25 cellular contexts compared by ENCODE assay signal in genomic region chr12:51484119-51484518, GRCh38. TPM values are rescaled to one million over a fixed set of nuclear protein-coding genes. Genes with fewer than 3 reads are reported as not detected.
A peak's percentile ranks its signal among the peaks of the same experiment; 100 is the strongest.
DNase-seq lines count a peak whose midpoint lies in the region; ATAC-seq and TF ChIP-seq lines count a peak whose summit lies in the region.
"Had no signal": no experiment of that assay in that cellular context is flagged by ENCODE, and none has a peak within 500 bp of the region (broad histone marks: within the 10 kb centered on the region; RNA-seq: fewer than 3 reads in every experiment).

No MANE protein-coding gene starts in this region.

- no peaks in the 10 kb centered on the region for H3K36me3 Mint-ChIP-seq in CD4-positive, CD25-positive, alpha-beta regulatory T cell
- H3K36me3 Mint-ChIP-seq in T-cell = no peaks in the 10 kb centered on the region
- H3K36me3 Mint-ChIP-seq in activated naive CD8-positive, alpha-beta T cell treated with anti-CD3 and anti-CD28 coated beads for 36 hours = no peaks in the 10 kb centered on the region

- peaks cover 11 to 37% (median 16%) of the 10 kb centered on the region in 4 donors for H3K4me1 Mint-ChIP-seq in CD4-positive, CD25-positive, alpha-beta regulatory T cell
- H3K4me1 Mint-ChIP-seq in T-cell = peaks cover 40 to 43% (median 42%) of the 10 kb centered on the region in 3 donors
- H3K4me1 Mint-ChIP-seq in activated naive CD8-positive, alpha-beta T cell treated with anti-CD3 and anti-CD28 coated beads for 36 hours = peaks cover 46% of the 10 kb centered on the region

- H3K27ac ChIP-seq in BLaER1 (no peak overlapping the region), colonic mucosa (no peak overlapping the region)
- H3K27ac ChIP-seq in CD4-positive, CD25-positive, alpha-beta regulatory T cell (ENCODE audit: insufficient read depth, low read length, poor library complexity, severe bottlenecking) = no peak overlapping the region
- H3K27ac ChIP-seq: body of pancreas, left ventricle myocardium inferior, PC-9, thoracic aorta, WERI-Rb-1 had no signal

- POLR2A ChIA-PET in T-cell (lab: Charles Lee) = interaction anchor here in 1 of 2 donors (1.2 kb wide), 1 partner anchor 14 kb away, joined by 4 read pairs; no protein-coding TSS in a partner anchor

- peak overlapping the region in 2 of 4 donors; percentile 12 to 62 for H3K4me3 Mint-ChIP-seq in CD4-positive, CD25-positive, alpha-beta regulatory T cell
- peak overlapping the region in 2 of 3 donors; percentile 11 to 57 for H3K4me3 Mint-ChIP-seq in T-cell
- no peak overlapping the region for H3K4me3 Mint-ChIP-seq in activated naive CD8-positive, alpha-beta T cell treated with anti-CD3 and anti-CD28 coated beads for 36 hours
- H3K4me3 Mint-ChIP-seq: activated T-cell treated with anti-CD3 and anti-CD28 coated beads, Interleukin-2, amount 50 U/mL, for 4 hours; CD14-positive monocyte; nephron had no signal

- H3K27me3 ChIP-seq in BLaER1 = no peaks in the 10 kb centered on the region
- no peaks in the 10 kb centered on the region for H3K27me3 ChIP-seq in CD4-positive, CD25-positive, alpha-beta regulatory T cell (ENCODE audit: control insufficient read depth, insufficient read depth, low read length)
- H3K27me3 ChIP-seq in colonic mucosa = no peaks in the 10 kb centered on the region
- H3K27me3 ChIP-seq: body of pancreas had no signal

- no peak for TF ChIP-seq CTCF in colonic mucosa (IDR thresholded peaks at IDR 0.05)

- no peaks in the 10 kb centered on the region for H3K9me3 Mint-ChIP-seq in CD4-positive, CD25-positive, alpha-beta regulatory T cell
- no peaks in the 10 kb centered on the region for H3K9me3 Mint-ChIP-seq in T-cell
- H3K9me3 Mint-ChIP-seq in activated naive CD8-positive, alpha-beta T cell treated with anti-CD3 and anti-CD28 coated beads for 36 hours = no peaks in the 10 kb centered on the region
- H3K9me3 Mint-ChIP-seq: activated T-cell treated with anti-CD3 and anti-CD28 coated beads, Interleukin-2, amount 50 U/mL, for 4 hours; nephron had no signal

- no peaks in the 10 kb centered on the region for H3K27me3 Mint-ChIP-seq in CD4-positive, CD25-positive, alpha-beta regulatory T cell
- no peaks in the 10 kb centered on the region for H3K27me3 Mint-ChIP-seq in T-cell
- H3K27me3 Mint-ChIP-seq in activated naive CD8-positive, alpha-beta T cell treated with anti-CD3 and anti-CD28 coated beads for 36 hours = no peaks in the 10 kb centered on the region

- H4K20me1 ChIP-seq in BLaER1 = no peaks in the 10 kb centered on the region

- ATAC-seq in CD4-positive, CD25-positive, alpha-beta regulatory T cell (ENCODE audit: low read depth in 2 of 2) = no peak
- ATAC-seq in T-cell (replicated peaks in 1 of 4) = peak in 2 of 4 experiments; percentile 23 to 36
- no peak for ATAC-seq in GM21619 (IDR thresholded peaks at IDR 0.05; ENCODE audit: unreplicated experiment)
- ATAC-seq: activated T-cell treated with anti-CD3 and anti-CD28 coated beads, Interleukin-2, amount 50 U/mL, for 4 hours; body of pancreas; Right ventricle myocardium inferior had no signal

- H3K36me3 ChIP-seq in BLaER1 (no peaks in the 10 kb centered on the region), colonic mucosa (no peaks in the 10 kb centered on the region)
- H3K36me3 ChIP-seq in CD4-positive, CD25-positive, alpha-beta regulatory T cell (ENCODE audit: control insufficient read depth, insufficient read depth, low read length) = no peaks in the 10 kb centered on the region
- H3K36me3 ChIP-seq: left ventricle myocardium inferior, thoracic aorta had no signal

- peak in 1 of 3 donors; percentile 25 for DNase-seq in CD4-positive, CD25-positive, alpha-beta regulatory T cell
- no peak for DNase-seq in T-cell
- DNase-seq in activated naive CD8-positive, alpha-beta T cell treated with anti-CD3 and anti-CD28 coated beads for 36 hours = no peak
- no peak for DNase-seq in colonic mucosa
- no peak for DNase-seq in COLO829 (ENCODE audit: low spot score)
- DNase-seq: activated T-cell treated with anti-CD3 and anti-CD28 coated beads, Interleukin-2, amount 50 U/mL, for 4 hours; body of pancreas; cerebellar nuclear complex; DMS 273 treated with DMSO at 0.1 percent for 48 hours; H7; islet precursor cell; left ventricle myocardium inferior; midbrain; NCI-H1694; NCI-H510A; PC-9; stimulated activated naive CD4-positive, alpha-beta T cell treated with Interleukin-2 at 50 U/mL for 16 hours; T-helper 9 cell; WERI-Rb-1 had no signal

- intact Hi-C loops in colonic mucosa (cut with DNase I) = no loop called here

- peak overlapping the region in 2 of 3 donors; percentile 7 to 9 for H3K27ac Mint-ChIP-seq in CD4-positive, CD25-positive, alpha-beta regulatory T cell
- peak overlapping the region; percentile 85 to 93 for H3K27ac Mint-ChIP-seq in T-cell
- H3K27ac Mint-ChIP-seq in activated naive CD8-positive, alpha-beta T cell treated with anti-CD3 and anti-CD28 coated beads for 36 hours = peak overlapping the region; percentile 57
- H3K27ac Mint-ChIP-seq: CD14-positive monocyte had no signal

- H3K9ac ChIP-seq in BLaER1 (no peak overlapping the region), colonic mucosa (ENCODE audit: low read depth in 2 of 2, low read length in 2 of 2) (no peak overlapping the region)

- H3K4me2 ChIP-seq in BLaER1 = peak overlapping the region; percentile 40
- H3K4me2 ChIP-seq: PC-9 had no signal

- H3K4me1 ChIP-seq in BLaER1 = peaks cover 42% of the 10 kb centered on the region
- H3K4me1 ChIP-seq in CD4-positive, CD25-positive, alpha-beta regulatory T cell (ENCODE audit: control insufficient read depth, insufficient read depth, low read length, poor library complexity, severe bottlenecking) = peaks cover 21% of the 10 kb centered on the region
- no peaks in the 10 kb centered on the region for H3K4me1 ChIP-seq in colonic mucosa
- H3K4me1 ChIP-seq: body of pancreas, left ventricle myocardium inferior had no signal

- H3K4me3 ChIP-seq in BLaER1 = no peak overlapping the region
- H3K4me3 ChIP-seq in CD4-positive, CD25-positive, alpha-beta regulatory T cell (ENCODE audit: low read depth, low read length) = peak overlapping the region; percentile 34
- no peak overlapping the region for H3K4me3 ChIP-seq in colonic mucosa
- H3K4me3 ChIP-seq: body of pancreas, left ventricle myocardium inferior, PC-9, thoracic aorta had no signal

- H3K9me3 ChIP-seq in BLaER1 = no peaks in the 10 kb centered on the region
- no peaks in the 10 kb centered on the region for H3K9me3 ChIP-seq in CD4-positive, CD25-positive, alpha-beta regulatory T cell (ENCODE audit: control insufficient read depth in 2 of 2, low read length in 2 of 2)
- H3K9me3 ChIP-seq in colonic mucosa = no peaks in the 10 kb centered on the region
- H3K9me3 ChIP-seq: body of pancreas, left ventricle myocardium inferior, thoracic aorta had no signal

- CTCF ChIA-PET in T-cell (lab: Charles Lee) = no interaction called here

RNA-seq across cellular contexts. Expression of gene SLC4A8, which starts 59.5 kb away (rescaled TPM):
- total RNA-seq in CD4-positive, CD25-positive, alpha-beta regulatory T cell = 3.5 TPM
- polyA plus RNA-seq in CD4-positive, CD25-positive, alpha-beta regulatory T cell = 1 to 10 TPM in 1 of 4 donors, under 1 TPM in 2, not detected in 1; 0.16 to 1.4 (median 0.57) TPM
- total RNA-seq in T-cell (1 to 10 TPM in 3 of 5 donors, under 1 TPM in 2; 0.82 to 3.3 (median 1.1) TPM), colonic mucosa (1 to 10 TPM in 1 of 2 donors, under 1 TPM in 1; 0.59 to 1.1 TPM)
- total RNA-seq in activated naive CD8-positive, alpha-beta T cell treated with anti-CD3 and anti-CD28 coated beads for 36 hours = 1 to 10 TPM; 1.3 to 2.1 TPM

Comparison
In these comparisons a context has a peak if more than half of its experiments do, and no peak if none do; other contexts are left out.
1. H3K27ac Mint-ChIP-seq: peak in every context shown above with its lines; median percentile 89 in T-cell; 57 in activated naive CD8-positive, alpha-beta T cell treated with anti-CD3 and anti-CD28 coated beads for 36 hours; 8 in CD4-positive, CD25-positive, alpha-beta regulatory T cell.